ENCODE assay signal across 27 cellular contexts in genomic region chr1:59413327-59413720, GRCh38.
"Had no signal": no experiment of that assay in that cellular context is flagged by ENCODE, and none has a peak within 500 bp of the region (broad histone marks: within the 10 kb centered on the region; RNA-seq: fewer than 3 reads in every experiment).

No MANE protein-coding gene starts in this region.

- H3K4me2 ChIP-seq: KMS-11, SK-N-SH had no signal

- H3K27me3 ChIP-seq: ascending aorta, Peyer's patch, SJSA1 had no signal

- H3K9me2 ChIP-seq: SK-N-SH had no signal

- H3K4me1 ChIP-seq: Peyer's patch had no signal

- H3K27ac ChIP-seq: KMS-11, Peyer's patch, SJSA1 had no signal

- H3K36me3 ChIP-seq: ascending aorta, Peyer's patch had no signal

- DNase-seq: activated CD4-positive, alpha-beta T cell treated with anti-CD3 and anti-CD28 coated beads, Interleukin-2, amount 10 ng/mL, durations not matched to agents 24 days and 14 days; activated CD4-positive, alpha-beta T cell treated with anti-CD3 and anti-CD28 coated beads, Interleukin-2, amount 50 U/mL, for 4 hours; activated CD8-positive, alpha-beta T cell treated with anti-CD3 and anti-CD28 coated beads for 36 hours; activated effector memory CD4-positive, alpha-beta T cell treated with anti-CD3 and anti-CD28 coated beads, Interleukin-2, amount 50 U/mL, for 16 hours; activated naive CD4-positive, alpha-beta T cell; activated naive CD4-positive, alpha-beta T cell treated with anti-CD3 and anti-CD28 coated beads, Interleukin-2, amount 50 U/mL, for 16 hours; activated naive CD8-positive, alpha-beta T cell treated with anti-CD3 and anti-CD28 coated beads for 36 hours; activated T-cell treated with anti-CD3 and anti-CD28 coated beads, Interleukin-2, amount 50 U/mL, for 1 hour; activated T-cell treated with anti-CD3 and anti-CD28 coated beads, Interleukin-2, amount 50 U/mL, for 72 hours; amniotic stem cell; NCI-H1048; NCI-H1105 treated with DMSO at 0.1 percent for 48 hours; NCI-H1436; NCI-H1694; NCI-H1930; NCI-H2081 treated with DMSO at 0.1 percent for 48 hours; NCI-H345; NCI-H524 treated with DMSO at 0.1 percent for 48 hours; PC-3; Peyer's patch; RPMI8226; SHP77 treated with DMSO at 0.1 percent for 48 hours; SK-N-SH had no signal

- H3K4me3 ChIP-seq: ascending aorta, Peyer's patch, SJSA1 had no signal

- H3K9me3 ChIP-seq: ascending aorta, Peyer's patch, SJSA1, SK-N-SH had no signal

- ATAC-seq: activated CD8-positive, alpha-beta T cell treated with anti-CD3 and anti-CD28 coated beads for 36 hours; activated T-cell treated with anti-CD3 and anti-CD28 coated beads, Interleukin-2, amount 50 U/mL, for 72 hours; activated T-helper 17 cell treated with anti-CD3 and anti-CD28 coated beads, Interleukin-2, amount 50 U/mL, for 72 hours; PC-3 had no signal

- H3K9ac ChIP-seq: KMS-11, SK-N-SH had no signal
